ENCODE assay signal across 14 cellular contexts in genomic region chr5:95029569-95030366, GRCh38.
DNase-seq lines count a peak whose midpoint lies in the region; ATAC-seq and TF ChIP-seq lines count a peak whose summit lies in the region.
"Had no signal": no experiment of that assay in that cellular context is flagged by ENCODE, and none has a peak within 500 bp of the region (broad histone marks: within the 10 kb centered on the region; RNA-seq: fewer than 3 reads in every experiment).

No MANE protein-coding gene starts in this region.

- H3K27ac ChIP-seq in brain microvascular endothelial cell = no peak overlapping the region
- H3K27ac ChIP-seq: sigmoid colon had no signal

- H3K4me1 Mint-ChIP-seq in natural killer cell = peaks cover 17 to 31% of the 10 kb centered on the region in 2 donors
- peaks cover 5% of the 10 kb centered on the region for H3K4me1 Mint-ChIP-seq in activated naive CD4-positive, alpha-beta T cell treated with anti-CD3 and anti-CD28 coated beads for 36 hours (ENCODE audit: low read depth)

- H3K27me3 Mint-ChIP-seq in natural killer cell (ENCODE audit: low read depth in 2 of 2) = peaks cover 0 to 3% of the 10 kb centered on the region in 2 donors
- H3K27me3 Mint-ChIP-seq in activated naive CD4-positive, alpha-beta T cell treated with anti-CD3 and anti-CD28 coated beads for 36 hours (ENCODE audit: low read depth) = no peaks in the 10 kb centered on the region
- H3K27me3 Mint-ChIP-seq: effector memory CD8-positive, alpha-beta T cell had no signal

- H3K4me3 ChIP-seq in brain microvascular endothelial cell (ENCODE audit: low read depth, low read length) = no peak overlapping the region
- H3K4me3 ChIP-seq: HAP-1, sigmoid colon had no signal

- intact Hi-C loops in natural killer cell (cut with micrococcal nuclease) = no loop called here
- intact Hi-C loops in activated naive CD4-positive, alpha-beta T cell treated with anti-CD3 and anti-CD28 coated beads for 36 hours (cut with micrococcal nuclease) = no loop called here

- H3K36me3 ChIP-seq in brain microvascular endothelial cell (replicated peaks) = no peaks in the 10 kb centered on the region
- H3K36me3 ChIP-seq: HAP-1, sigmoid colon had no signal

- ATAC-seq in GM18870 (IDR thresholded peaks at IDR 0.05; ENCODE audit: unreplicated experiment) (peak; percentile 44), HG02623 (IDR thresholded peaks at IDR 0.05; ENCODE audit: unreplicated experiment) (peak; percentile 49), natural killer cell (peak; percentile 38 to 47 (median 46))
- ATAC-seq: effector memory CD8-positive, alpha-beta T cell had no signal

- TF ChIP-seq CTCF in natural killer cell (IDR thresholded peaks at IDR 0.05) (no peak), brain microvascular endothelial cell (IDR thresholded peaks at IDR 0.05; ENCODE audit: low read depth, low read length, missing control alignments) (no peak)

- H3K9me3 Mint-ChIP-seq in natural killer cell = peaks cover 2 to 9% of the 10 kb centered on the region in 2 donors
- H3K9me3 Mint-ChIP-seq in activated naive CD4-positive, alpha-beta T cell treated with anti-CD3 and anti-CD28 coated beads for 36 hours = peaks cover 5% of the 10 kb centered on the region

- H3K36me3 Mint-ChIP-seq in natural killer cell = no peaks in the 10 kb centered on the region
- no peaks in the 10 kb centered on the region for H3K36me3 Mint-ChIP-seq in activated naive CD4-positive, alpha-beta T cell treated with anti-CD3 and anti-CD28 coated beads for 36 hours (ENCODE audit: low read depth)

- peak; percentile 35 for DNase-seq in HT1080 (ENCODE audit: low read depth)
- DNase-seq in natural killer cell = no peak
- no peak for DNase-seq in stimulated activated CD4-positive, alpha-beta T cell treated with anti-CD3 and anti-CD28 coated beads, Interleukin-1b, Interleukin-23, amount 100 ng/mL, for 48 hours
- no peak for DNase-seq in brain microvascular endothelial cell
- no peak for DNase-seq in activated naive CD4-positive, alpha-beta T cell treated with anti-CD3 and anti-CD28 coated beads for 36 hours
- DNase-seq: COR-L47; effector memory CD8-positive, alpha-beta T cell; hypothalamus; NCI-H2081 treated with DMSO at 0.1 percent for 48 hours; sigmoid colon; T-helper 2 cell had no signal

- CTCF ChIA-PET in activated naive CD4-positive, alpha-beta T cell treated with anti-CD3 and anti-CD28 coated beads for 36 hours (lab: Charles Lee) = no interaction called here

- in situ Hi-C loops in brain microvascular endothelial cell (cut with HindIII; ENCODE audit: low pct_ligation_motif_present, low sequenced_read_pairs) = no loop called here

- H3K27me3 ChIP-seq in brain microvascular endothelial cell (replicated peaks) = no peaks in the 10 kb centered on the region
- H3K27me3 ChIP-seq: sigmoid colon had no signal

- H3K4me3 Mint-ChIP-seq in natural killer cell = no peak overlapping the region
- no peak overlapping the region for H3K4me3 Mint-ChIP-seq in activated naive CD4-positive, alpha-beta T cell treated with anti-CD3 and anti-CD28 coated beads for 36 hours
- H3K4me3 Mint-ChIP-seq: effector memory CD8-positive, alpha-beta T cell had no signal

- H3K27ac Mint-ChIP-seq in natural killer cell = no peak overlapping the region
- H3K27ac Mint-ChIP-seq in activated naive CD4-positive, alpha-beta T cell treated with anti-CD3 and anti-CD28 coated beads for 36 hours = no peak overlapping the region
- H3K27ac Mint-ChIP-seq: effector memory CD8-positive, alpha-beta T cell had no signal
